Comparison of ENCODE assay signal across 16 cellular contexts in genomic region chr4:56972832-56973231, GRCh38. TPM values are rescaled to one million over a fixed set of nuclear protein-coding genes. Genes with fewer than 3 reads are reported as not detected.
DNase-seq lines count a peak whose midpoint lies in the region; ATAC-seq and TF ChIP-seq lines count a peak whose summit lies in the region.
"Had no signal": no experiment of that assay in that cellular context is flagged by ENCODE, and none has a peak within 500 bp of the region (broad histone marks: within the 10 kb centered on the region; RNA-seq: fewer than 3 reads in every experiment).

No MANE protein-coding gene starts in this region.

- H3K4me3 Mint-ChIP-seq in activated T-cell treated with anti-CD3 and anti-CD28 coated beads, Interleukin-2, amount 50 U/mL, for 4 hours = no peak overlapping the region
- no peak overlapping the region for H3K4me3 Mint-ChIP-seq in Calu3 (ENCODE audit: low read depth, unreplicated experiment)
- H3K4me3 Mint-ChIP-seq in activated naive CD8-positive, alpha-beta T cell treated with anti-CD3 and anti-CD28 coated beads for 36 hours = no peak overlapping the region

- ATAC-seq in activated T-cell treated with anti-CD3 and anti-CD28 coated beads, Interleukin-2, amount 50 U/mL, for 4 hours = peak; percentile 9 to 21
- ATAC-seq: PC-3 had no signal

- intact Hi-C loops in Calu3 (cut with micrococcal nuclease; ENCODE audit: unreplicated experiment) = no loop called here

- no peaks in the 10 kb centered on the region for H3K27me3 Mint-ChIP-seq in activated T-cell treated with anti-CD3 and anti-CD28 coated beads, Interleukin-2, amount 50 U/mL, for 4 hours (ENCODE audit: low read depth)
- H3K27me3 Mint-ChIP-seq in Calu3 (ENCODE audit: unreplicated experiment) = no peaks in the 10 kb centered on the region
- H3K27me3 Mint-ChIP-seq in activated naive CD8-positive, alpha-beta T cell treated with anti-CD3 and anti-CD28 coated beads for 36 hours = no peaks in the 10 kb centered on the region

- H3K4me1 Mint-ChIP-seq in activated T-cell treated with anti-CD3 and anti-CD28 coated beads, Interleukin-2, amount 50 U/mL, for 4 hours (ENCODE audit: low read depth) = peaks cover 43% of the 10 kb centered on the region
- H3K4me1 Mint-ChIP-seq in Calu3 (ENCODE audit: low read depth, unreplicated experiment) = no peaks in the 10 kb centered on the region
- peaks cover 32% of the 10 kb centered on the region for H3K4me1 Mint-ChIP-seq in activated naive CD8-positive, alpha-beta T cell treated with anti-CD3 and anti-CD28 coated beads for 36 hours

- BruUV-seq in Calu3 (replicated peaks; lab: Mats Ljungman, UMichigan) = TSS peak; percentile 13

- in situ Hi-C loops in GM13976 (cut with MboI; ENCODE audit: low sequenced_read_pairs, unreplicated experiment) = no loop called here

- no peak for DNase-seq in activated T-cell treated with anti-CD3 and anti-CD28 coated beads, Interleukin-2, amount 50 U/mL, for 4 hours
- DNase-seq in activated T-cell treated with anti-CD3 and anti-CD28 coated beads, Interleukin-2, amount 50 U/mL, for 1 hour = no peak
- DNase-seq in CD1c-positive myeloid dendritic cell (ENCODE audit: extremely low spot score) (peak; percentile 23), Calu3 (no peak), GM13976 (ENCODE audit: low spot score) (no peak), HCEC 1CT (no peak)
- no peak for DNase-seq in activated naive CD8-positive, alpha-beta T cell treated with anti-CD3 and anti-CD28 coated beads for 36 hours
- DNase-seq: DMS79, GOT3, NCI-H1417, NCI-H187, NCI-H2227 treated with DMSO at 0.1 percent for 48 hours, NCI-H524, NCI-H82, PC-3, SIG-M5 had no signal

- CTCF ChIA-PET in Calu3 (lab: Charles Lee) = no interaction called here

- H3K36me3 Mint-ChIP-seq in activated T-cell treated with anti-CD3 and anti-CD28 coated beads, Interleukin-2, amount 50 U/mL, for 4 hours (ENCODE audit: insufficient read depth) = peaks cover 39% of the 10 kb centered on the region
- H3K36me3 Mint-ChIP-seq in Calu3 (ENCODE audit: insufficient read depth, unreplicated experiment) = peaks cover 58% of the 10 kb centered on the region
- H3K36me3 Mint-ChIP-seq in activated naive CD8-positive, alpha-beta T cell treated with anti-CD3 and anti-CD28 coated beads for 36 hours = peaks cover 68% of the 10 kb centered on the region

- no peak overlapping the region for H3K27ac Mint-ChIP-seq in Calu3 (ENCODE audit: unreplicated experiment)
- H3K27ac Mint-ChIP-seq in activated naive CD8-positive, alpha-beta T cell treated with anti-CD3 and anti-CD28 coated beads for 36 hours = peak overlapping the region; percentile 31

- no peaks in the 10 kb centered on the region for H3K9me3 Mint-ChIP-seq in activated T-cell treated with anti-CD3 and anti-CD28 coated beads, Interleukin-2, amount 50 U/mL, for 4 hours
- H3K9me3 Mint-ChIP-seq in Calu3 (ENCODE audit: low read depth, unreplicated experiment) = no peaks in the 10 kb centered on the region
- H3K9me3 Mint-ChIP-seq in activated naive CD8-positive, alpha-beta T cell treated with anti-CD3 and anti-CD28 coated beads for 36 hours = peaks cover 14% of the 10 kb centered on the region

- TF ChIP-seq CTCF in Calu3 (IDR thresholded peaks at IDR 0.05; ENCODE audit: unreplicated experiment) (no peak), GM13976 (IDR thresholded peaks at IDR 0.05; ENCODE audit: borderline replicate concordance, control extremely low read depth, extremely low read depth, insufficient read depth, missing control alignments) (no peak)

RNA-seq across cellular contexts. Expression of gene NOA1, which starts 4.6 kb away (rescaled TPM):
- 10 to 100 TPM; 23.3 to 25.0 (median 24.3) TPM for total RNA-seq in activated T-cell treated with anti-CD3 and anti-CD28 coated beads, Interleukin-2, amount 50 U/mL, for 4 hours
- 14.2 and 16.4 TPM in 2 replicates for total RNA-seq in Calu3 (2022)
- total RNA-seq in activated naive CD8-positive, alpha-beta T cell treated with anti-CD3 and anti-CD28 coated beads for 36 hours = 10 to 100 TPM; 28.5 to 29.6 TPM

RNA-seq across cellular contexts. Expression of gene POLR2B, which starts 5.9 kb away (rescaled TPM):
- total RNA-seq in activated T-cell treated with anti-CD3 and anti-CD28 coated beads, Interleukin-2, amount 50 U/mL, for 4 hours = 100 to 1,000 TPM; 129 to 136 (median 130) TPM
- total RNA-seq in Calu3 (2022) = 74.4 and 83.8 TPM in 2 replicates
- 100 to 1,000 TPM; 142 to 144 TPM for total RNA-seq in activated naive CD8-positive, alpha-beta T cell treated with anti-CD3 and anti-CD28 coated beads for 36 hours
